27 cellular contexts compared by ENCODE assay signal in genomic region chr1:82423174-82423815, GRCh38.
"Had no signal": no experiment of that assay in that cellular context is flagged by ENCODE, and none has a peak within 500 bp of the region (broad histone marks: within the 10 kb centered on the region; RNA-seq: fewer than 3 reads in every experiment).

No MANE protein-coding gene starts in this region.

- H2AFZ ChIP-seq: hepatocyte had no signal

- H3K4me1 Mint-ChIP-seq: naive thymus-derived CD4-positive, alpha-beta T cell; nephron; stimulated activated memory B cell treated with anti-CD40 and anti-IgM and Interleukin-4, amounts not matched to agents 10 μg/mL and 1 μg/mL and 100 μg/mL, for 72 hours had no signal

- H3K4me2 ChIP-seq: hepatocyte had no signal

- H3K27ac ChIP-seq: coronary artery, esophagus squamous epithelium, gastrocnemius medialis, hepatocyte, left lung, ovary, psoas muscle, sigmoid colon, testis, tibial artery, upper lobe of left lung had no signal

- H3K9me3 ChIP-seq: esophagus squamous epithelium, gastrocnemius medialis, left lung, ovary, psoas muscle, sigmoid colon, testis, tibial artery, upper lobe of left lung had no signal

- ATAC-seq: effector memory CD8-positive, alpha-beta T cell; gastrocnemius medialis; left lung; naive thymus-derived CD4-positive, alpha-beta T cell; psoas muscle; right cardiac atrium; stimulated activated memory B cell treated with anti-CD40 and anti-IgM and Interleukin-4, amounts not matched to agents 10 μg/mL and 1 μg/mL and 100 μg/mL, for 72 hours; stimulated activated naive CD8-positive, alpha-beta T cell treated with anti-CD3 and anti-CD28 coated beads, Interleukin-15, Interleukin-2, amounts not matched to agents 100 U/mL and 50 U/mL, for 24 hours had no signal

- H3K36me3 Mint-ChIP-seq: naive thymus-derived CD4-positive, alpha-beta T cell; stimulated activated memory B cell treated with anti-CD40 and anti-IgM and Interleukin-4, amounts not matched to agents 10 μg/mL and 1 μg/mL and 100 μg/mL, for 72 hours had no signal

- H3K9me3 Mint-ChIP-seq: stimulated activated memory B cell treated with anti-CD40 and anti-IgM and Interleukin-4, amounts not matched to agents 10 μg/mL and 1 μg/mL and 100 μg/mL, for 72 hours had no signal

- H3K36me3 ChIP-seq: esophagus squamous epithelium, gastrocnemius medialis, left lung, ovary, sigmoid colon, tibial artery, upper lobe of left lung had no signal

- H3K79me2 ChIP-seq: hepatocyte had no signal

- H3K4me1 ChIP-seq: esophagus squamous epithelium, gastrocnemius medialis, left lung, psoas muscle, sigmoid colon, testis, tibial artery, upper lobe of left lung had no signal

- H3K4me3 ChIP-seq: coronary artery, esophagus squamous epithelium, gastrocnemius medialis, hepatocyte, left lung, ovary, psoas muscle, sigmoid colon, testis, tibial artery, upper lobe of left lung had no signal

- H3K27ac Mint-ChIP-seq: effector memory CD8-positive, alpha-beta T cell; naive thymus-derived CD4-positive, alpha-beta T cell; nephron; stimulated activated memory B cell treated with anti-CD40 and anti-IgM and Interleukin-4, amounts not matched to agents 10 μg/mL and 1 μg/mL and 100 μg/mL, for 72 hours had no signal

- H3K4me3 Mint-ChIP-seq: effector memory CD8-positive, alpha-beta T cell; naive thymus-derived CD4-positive, alpha-beta T cell; nephron; stimulated activated memory B cell treated with anti-CD40 and anti-IgM and Interleukin-4, amounts not matched to agents 10 μg/mL and 1 μg/mL and 100 μg/mL, for 72 hours had no signal

- H3K27me3 Mint-ChIP-seq: effector memory CD8-positive, alpha-beta T cell; naive thymus-derived CD4-positive, alpha-beta T cell; stimulated activated memory B cell treated with anti-CD40 and anti-IgM and Interleukin-4, amounts not matched to agents 10 μg/mL and 1 μg/mL and 100 μg/mL, for 72 hours had no signal

- H3K27me3 ChIP-seq: esophagus squamous epithelium, gastrocnemius medialis, hepatocyte, left lung, ovary, sigmoid colon, testis, tibial artery, upper lobe of left lung had no signal

- DNase-seq: dermis blood vessel endothelial cell; effector memory CD8-positive, alpha-beta T cell; erythroblast; esophagus squamous epithelium; gastrocnemius medialis; head of caudate nucleus; kidney; left lung; midbrain; naive thymus-derived CD4-positive, alpha-beta T cell; nucleus accumbens; ovary; posterior cingulate gyrus; psoas muscle; right cardiac atrium; sigmoid colon; stimulated activated CD4-positive, alpha-beta T cell treated with anti-CD3 and anti-CD28 coated beads, Interleukin-2, amount 100 ng/mL, for 24 hours; stimulated activated CD4-positive, alpha-beta T cell treated with anti-CD3 and anti-CD28 coated beads, Interleukin-4, amount 100 ng/mL, for 4 hours; stimulated activated naive CD8-positive, alpha-beta T cell treated with anti-CD3 and anti-CD28 coated beads, Interleukin-15, Interleukin-2, amounts not matched to agents 100 U/mL and 50 U/mL, for 24 hours; substantia nigra; testis; tibial artery; upper lobe of left lung had no signal
